In genomic region chr3:33490641-33491241, GRCh38 we compare ENCODE assay signal across 16 cellular contexts. TPM values are rescaled to one million over a fixed set of nuclear protein-coding genes. Genes with fewer than 3 reads are reported as not detected.
A peak's percentile ranks its signal among the peaks of the same experiment; 100 is the strongest.
DNase-seq lines count a peak whose midpoint lies in the region; ATAC-seq, FAIRE-seq and TF ChIP-seq lines count a peak whose summit lies in the region.
"Had no signal": no experiment of that assay in that cellular context is flagged by ENCODE, and none has a peak within 500 bp of the region (broad histone marks: within the 10 kb centered on the region; RNA-seq: fewer than 3 reads in every experiment).

No MANE protein-coding gene starts in this region.

- CTCF ChIA-PET in activated CD4-positive, alpha-beta T cell treated with anti-CD3 and anti-CD28 coated beads for 36 hours (lab: Charles Lee) = no interaction called here

- no peak for TF ChIP-seq CTCF in glutamatergic neuron (IDR thresholded peaks at IDR 0.05; ENCODE audit: partially characterized antibody, unreplicated experiment)

- ATAC-seq in GM21390 (IDR thresholded peaks at IDR 0.05; ENCODE audit: unreplicated experiment) = peak; percentile 68
- ATAC-seq in GM21576 (IDR thresholded peaks at IDR 0.05; ENCODE audit: unreplicated experiment) = no peak
- ATAC-seq in activated CD4-positive, alpha-beta T cell treated with anti-CD3 and anti-CD28 coated beads for 36 hours = no peak
- ATAC-seq: activated CD4-positive, CD25-positive, alpha-beta regulatory T cell treated with anti-CD3 and anti-CD28 coated beads, Interleukin-2, amount 50 U/mL, for 24 hours; left lobe of liver had no signal

- no peak for DNase-seq in GM12892 (ENCODE audit: insufficient read length)
- DNase-seq in NCI-H69 (lab: John Stamatoyannopoulos, UW) = peak; percentile 46
- DNase-seq in glutamatergic neuron = peak; percentile 24
- no peak for DNase-seq in OCI-M2 (lab: John Stamatoyannopoulos, UW; ENCODE audit: unreplicated experiment)
- DNase-seq in activated CD4-positive, alpha-beta T cell treated with anti-CD3 and anti-CD28 coated beads for 36 hours = no peak
- DNase-seq: activated CD8-positive, alpha-beta memory T cell treated with anti-CD3 and anti-CD28 coated beads, Interleukin-2, amount 50 U/mL, for 4 hours; activated naive CD4-positive, alpha-beta T cell treated with anti-CD3 and anti-CD28 coated beads, Interleukin-2, amount 10 ng/mL, durations not matched to agents 7 days and 5 days; brain microvascular endothelial cell; effector CD4-positive, alpha-beta T cell; NCI-H510A; posterior cingulate gyrus had no signal

- H3K36me3 Mint-ChIP-seq in glutamatergic neuron (ENCODE audit: unreplicated experiment) = peaks cover 4% of the 10 kb centered on the region
- H3K36me3 Mint-ChIP-seq in activated CD4-positive, alpha-beta T cell treated with anti-CD3 and anti-CD28 coated beads for 36 hours (ENCODE audit: low read depth) = peaks cover 4% of the 10 kb centered on the region
- H3K36me3 Mint-ChIP-seq: activated naive CD4-positive, alpha-beta T cell treated with anti-CD3 and anti-CD28 coated beads, Interleukin-2, amount 10 ng/mL, durations not matched to agents 7 days and 5 days had no signal

- intact Hi-C loops in activated CD4-positive, alpha-beta T cell treated with anti-CD3 and anti-CD28 coated beads for 36 hours (cut with DNase I, micrococcal nuclease) = no loop called here

- peaks cover 2% of the 10 kb centered on the region for H3K9me3 Mint-ChIP-seq in glutamatergic neuron (ENCODE audit: unreplicated experiment)
- H3K9me3 Mint-ChIP-seq in activated CD4-positive, alpha-beta T cell treated with anti-CD3 and anti-CD28 coated beads for 36 hours (ENCODE audit: low read depth) = no peaks in the 10 kb centered on the region
- H3K9me3 Mint-ChIP-seq: activated naive CD4-positive, alpha-beta T cell treated with anti-CD3 and anti-CD28 coated beads, Interleukin-2, amount 10 ng/mL, durations not matched to agents 7 days and 5 days had no signal

- TF ChIP-seq POLR2A in GM12892 (IDR thresholded peaks at IDR 0.05; ENCODE audit: low read depth, low read length) = no peak

- POLR2A ChIA-PET in activated CD4-positive, alpha-beta T cell treated with anti-CD3 and anti-CD28 coated beads for 36 hours (lab: Charles Lee) = no interaction called here

- peaks cover 7% of the 10 kb centered on the region for H3K4me1 Mint-ChIP-seq in glutamatergic neuron (ENCODE audit: low read depth, unreplicated experiment)
- H3K4me1 Mint-ChIP-seq in activated CD4-positive, alpha-beta T cell treated with anti-CD3 and anti-CD28 coated beads for 36 hours = no peaks in the 10 kb centered on the region
- H3K4me1 Mint-ChIP-seq: activated naive CD4-positive, alpha-beta T cell treated with anti-CD3 and anti-CD28 coated beads, Interleukin-2, amount 10 ng/mL, durations not matched to agents 7 days and 5 days; CD14-positive monocyte had no signal

- no peak overlapping the region for H3K4me3 Mint-ChIP-seq in glutamatergic neuron (ENCODE audit: unreplicated experiment)
- no peak overlapping the region for H3K4me3 Mint-ChIP-seq in activated CD4-positive, alpha-beta T cell treated with anti-CD3 and anti-CD28 coated beads for 36 hours
- H3K4me3 Mint-ChIP-seq: activated naive CD4-positive, alpha-beta T cell treated with anti-CD3 and anti-CD28 coated beads, Interleukin-2, amount 10 ng/mL, durations not matched to agents 7 days and 5 days; CD14-positive monocyte had no signal

- peak; percentile 5 for FAIRE-seq in GM12892 (lab: Jason Lieb, UNC)

- no peaks in the 10 kb centered on the region for H3K27me3 Mint-ChIP-seq in glutamatergic neuron (ENCODE audit: unreplicated experiment)
- no peaks in the 10 kb centered on the region for H3K27me3 Mint-ChIP-seq in activated CD4-positive, alpha-beta T cell treated with anti-CD3 and anti-CD28 coated beads for 36 hours
- H3K27me3 Mint-ChIP-seq: activated naive CD4-positive, alpha-beta T cell treated with anti-CD3 and anti-CD28 coated beads, Interleukin-2, amount 10 ng/mL, durations not matched to agents 7 days and 5 days had no signal

- peak overlapping the region; percentile 4 for H3K27ac Mint-ChIP-seq in glutamatergic neuron (ENCODE audit: unreplicated experiment)
- no peak overlapping the region for H3K27ac Mint-ChIP-seq in activated CD4-positive, alpha-beta T cell treated with anti-CD3 and anti-CD28 coated beads for 36 hours
- H3K27ac Mint-ChIP-seq: activated naive CD4-positive, alpha-beta T cell treated with anti-CD3 and anti-CD28 coated beads, Interleukin-2, amount 10 ng/mL, durations not matched to agents 7 days and 5 days; CD14-positive monocyte had no signal

RNA-seq across cellular contexts. Expression of gene UBP1, which starts 50.5 kb away (rescaled TPM):
- 51.9 TPM for polyA plus RNA-seq in GM12892 (2012; ENCODE audit: missing spikeins)
- total RNA-seq in glutamatergic neuron (ENCODE audit: unreplicated experiment) = 69.9 TPM
- total RNA-seq in activated CD4-positive, alpha-beta T cell treated with anti-CD3 and anti-CD28 coated beads for 36 hours = 10 to 100 TPM; 54.8 to 66.0 TPM

Comparison
In these comparisons a context has a peak if more than half of its experiments do, and no peak if none do; other contexts are left out.
1. DNase-seq: peak in NCI-H69 (single experiment) and glutamatergic neuron (single experiment); none in GM12892 (single experiment), OCI-M2 (single experiment) and activated CD4-positive, alpha-beta T cell treated with anti-CD3 and anti-CD28 coated beads for 36 hours (single experiment).